ENCODE assay signal across 1 cellular context in the genomic region with DNA sequence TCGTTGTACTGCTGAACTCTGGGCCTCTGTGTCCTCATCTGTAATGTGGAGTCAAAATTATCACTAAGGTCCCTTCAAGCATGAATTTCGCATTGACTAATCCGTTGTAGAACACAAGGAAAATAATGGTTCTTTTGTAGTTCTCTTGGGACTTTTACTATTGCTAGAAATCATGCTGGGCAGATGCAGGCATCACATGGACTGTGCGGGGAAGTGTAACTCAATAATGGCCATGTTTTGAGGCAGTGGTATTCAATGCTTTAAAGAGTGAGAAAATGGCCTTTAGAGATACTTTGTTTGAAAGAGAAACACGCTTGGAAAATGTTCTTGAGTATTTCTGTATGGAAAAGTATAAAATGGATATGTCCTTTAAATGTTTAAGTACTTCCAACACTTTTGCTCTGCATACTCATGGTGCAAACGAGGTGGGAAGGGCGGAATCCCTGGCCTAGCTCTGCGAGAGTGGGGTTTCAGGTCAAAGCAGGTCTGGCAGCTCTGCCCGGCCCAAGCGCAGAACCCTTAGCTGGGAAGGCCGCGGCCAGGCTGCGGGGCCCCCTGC.
TF ChIP-seq lines count a peak whose summit lies in the region.

No MANE protein-coding gene starts in this region.

TF ChIP-seq in H1, 55 proteins besides CTCF, POLR2A, EP300 and RAD21:
- no peak for TF ChIP-seq CBX8 (IDR thresholded peaks at IDR 0.05; ENCODE audit: borderline replicate concordance, low read depth, low read length)
- TF ChIP-seq RBBP5 (IDR thresholded peaks at IDR 0.05; ENCODE audit: borderline replicate concordance, low read depth, low read length), result no peak
- no peak for TF ChIP-seq TCF12 (IDR thresholded peaks at IDR 0.05; ENCODE audit: low read depth, low read length)
- no peak for TF ChIP-seq KDM1A (IDR thresholded peaks at IDR 0.05; ENCODE audit: borderline replicate concordance, low read length)
- TF ChIP-seq, protein P1, sequence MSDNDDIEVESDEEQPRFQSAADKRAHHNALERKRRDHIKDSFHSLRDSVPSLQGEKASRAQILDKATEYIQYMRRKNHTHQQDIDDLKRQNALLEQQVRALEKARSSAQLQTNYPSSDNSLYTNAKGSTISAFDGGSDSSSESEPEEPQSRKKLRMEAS (IDR thresholded peaks at IDR 0.05), result no peak; the same call in 1 of the 2 replicates
- TF ChIP-seq, protein P2, sequence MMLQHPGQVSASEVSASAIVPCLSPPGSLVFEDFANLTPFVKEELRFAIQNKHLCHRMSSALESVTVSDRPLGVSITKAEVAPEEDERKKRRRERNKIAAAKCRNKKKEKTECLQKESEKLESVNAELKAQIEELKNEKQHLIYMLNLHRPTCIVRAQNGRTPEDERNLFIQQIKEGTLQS (IDR thresholded peaks at IDR 0.05; ENCODE audit: insufficient read depth, low read depth, low read length), result no peak
TF ChIP-seq in H1: peak in this region for 0.
